8 cellular contexts compared by ENCODE assay signal in the genomic region with DNA sequence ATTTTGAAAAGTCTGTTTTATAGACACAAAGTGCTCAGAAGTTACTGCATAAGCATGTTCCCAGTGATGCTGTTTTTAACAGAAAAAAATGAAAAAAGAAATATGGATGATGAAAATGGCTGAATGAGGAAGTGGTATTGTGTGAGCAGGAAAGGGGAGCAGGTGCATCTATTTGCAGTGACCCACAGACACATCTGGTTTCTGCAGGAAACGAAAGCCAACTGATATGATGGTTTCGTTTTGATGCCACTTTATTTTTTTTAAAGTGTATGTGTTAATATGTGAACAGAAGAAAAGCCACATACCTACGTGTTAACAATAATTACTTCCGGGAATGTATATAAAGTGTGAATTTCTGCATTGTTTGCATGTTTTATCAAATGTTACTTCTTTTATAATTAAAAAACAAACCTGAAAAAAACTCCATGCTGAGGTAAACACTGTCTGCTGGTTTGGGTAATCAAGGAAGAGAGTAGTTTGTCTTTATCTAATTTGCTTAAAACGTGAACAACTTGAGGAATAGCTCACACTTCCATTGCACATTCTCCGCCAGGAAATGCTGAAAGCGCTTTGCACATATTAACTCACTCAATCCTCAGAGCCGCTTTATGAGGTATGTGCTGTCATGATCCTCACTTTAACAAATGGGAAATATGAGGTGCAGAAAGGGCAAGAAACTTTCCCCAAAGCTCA.
DNase-seq lines count a peak whose midpoint lies in the region; ATAC-seq, FAIRE-seq and TF ChIP-seq lines count a peak whose summit lies in the region.

No MANE protein-coding gene starts in this region.

- H3K9me3 Mint-ChIP-seq in activated naive CD4-positive, alpha-beta T cell treated with anti-CD3 and anti-CD28 coated beads, Interleukin-2, amount 50 U/mL, for 72 hours: no peaks in the 10 kb centered on the region

- TF ChIP-seq POLR2A in GM12892 (IDR thresholded peaks at IDR 0.05; ENCODE audit: low read depth, low read length): no peak

- peak; percentile 90 for FAIRE-seq in GM12892 (lab: Jason Lieb, UNC)

- no peaks in the 10 kb centered on the region for H3K36me3 Mint-ChIP-seq in activated naive CD4-positive, alpha-beta T cell treated with anti-CD3 and anti-CD28 coated beads, Interleukin-2, amount 50 U/mL, for 72 hours

- ATAC-seq in GM19467 (IDR thresholded peaks at IDR 0.05; ENCODE audit: unreplicated experiment) (peak; percentile 70), HG03442 (IDR thresholded peaks at IDR 0.05; ENCODE audit: unreplicated experiment) (peak; percentile 73), Right ventricle myocardium inferior (no peak)
- peak; percentile 70 to 96 for ATAC-seq in activated naive CD4-positive, alpha-beta T cell treated with anti-CD3 and anti-CD28 coated beads, Interleukin-2, amount 50 U/mL, for 72 hours

- intact Hi-C loops in posterior vena cava (cut with DNase I) (no loop called here), Right ventricle myocardium inferior (cut with DNase I) (no loop called here)

- DNase-seq in GM12892 (ENCODE audit: insufficient read length) (peak; percentile 59), posterior vena cava (ENCODE audit: low spot score) (no peak), amniotic stem cell (lab: John Stamatoyannopoulos, UW) (no peak), NCI-H526 treated with DMSO at 0.1 percent for 48 hours (lab: John Stamatoyannopoulos, UW) (no peak), Right ventricle myocardium inferior (ENCODE audit: missing footprints) (no peak)
- no peak for DNase-seq in activated naive CD4-positive, alpha-beta T cell treated with anti-CD3 and anti-CD28 coated beads, Interleukin-2, amount 50 U/mL, for 72 hours (ENCODE audit: low spot score in 2 of 2)

- H3K27ac Mint-ChIP-seq in activated naive CD4-positive, alpha-beta T cell treated with anti-CD3 and anti-CD28 coated beads, Interleukin-2, amount 50 U/mL, for 72 hours: peak overlapping the region; percentile 1 to 49
